Comparison of ENCODE assay signal across 1 cellular context in genomic region chr7:101200862-101201599, GRCh38.
TF ChIP-seq lines count a peak whose summit lies in the region.

MOGAT3 (minus strand) TSS chr7:101201036; CDS start chr7:101200854, 182 bp downstream.

TF ChIP-seq in SK-N-SH, 30 proteins besides CTCF, POLR2A, EP300 and RAD21 (continued from another document):
- TF ChIP-seq, protein P1, sequence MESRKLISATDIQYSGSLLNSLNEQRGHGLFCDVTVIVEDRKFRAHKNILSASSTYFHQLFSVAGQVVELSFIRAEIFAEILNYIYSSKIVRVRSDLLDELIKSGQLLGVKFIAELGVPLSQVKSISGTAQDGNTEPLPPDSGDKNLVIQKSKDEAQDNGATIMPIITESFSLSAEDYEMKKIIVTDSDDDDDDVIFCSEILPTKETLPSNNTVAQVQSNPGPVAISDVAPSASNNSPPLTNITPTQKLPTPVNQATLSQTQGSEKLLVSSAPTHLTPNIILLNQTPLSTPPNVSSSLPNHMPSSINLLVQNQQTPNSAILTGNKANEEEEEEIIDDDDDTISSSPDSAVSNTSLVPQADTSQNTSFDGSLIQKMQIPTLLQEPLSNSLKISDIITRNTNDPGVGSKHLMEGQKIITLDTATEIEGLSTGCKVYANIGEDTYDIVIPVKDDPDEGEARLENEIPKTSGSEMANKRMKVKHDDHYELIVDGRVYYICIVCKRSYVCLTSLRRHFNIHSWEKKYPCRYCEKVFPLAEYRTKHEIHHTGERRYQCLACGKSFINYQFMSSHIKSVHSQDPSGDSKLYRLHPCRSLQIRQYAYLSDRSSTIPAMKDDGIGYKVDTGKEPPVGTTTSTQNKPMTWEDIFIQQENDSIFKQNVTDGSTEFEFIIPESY (IDR thresholded peaks at IDR 0.05; ENCODE audit: borderline replicate concordance, low read depth) = no peak
- TF ChIP-seq TEAD4 (IDR thresholded peaks at IDR 0.05; ENCODE audit: borderline replicate concordance, insufficient read depth) = no peak
- TF ChIP-seq SMC3 (IDR thresholded peaks at IDR 0.05; ENCODE audit: low read depth, low read length) = no peak
- TF ChIP-seq NFIC (IDR thresholded peaks at IDR 0.05; ENCODE audit: borderline replicate concordance) = no peak
- TF ChIP-seq TAF1 (IDR thresholded peaks at IDR 0.05; ENCODE audit: borderline replicate concordance, low read depth, low read length) = no peak
